In genomic region chr5:124583469-124584350, GRCh38 we compare ENCODE assay signal across 9 cellular contexts.
DNase-seq lines count a peak whose midpoint lies in the region; ATAC-seq, FAIRE-seq and TF ChIP-seq lines count a peak whose summit lies in the region.
"Had no signal": no experiment of that assay in that cellular context is flagged by ENCODE, and none has a peak within 500 bp of the region (broad histone marks: within the 10 kb centered on the region; RNA-seq: fewer than 3 reads in every experiment).

No MANE protein-coding gene starts in this region.

- no peaks in the 10 kb centered on the region for H3K27me3 Mint-ChIP-seq in activated naive CD4-positive, alpha-beta T cell treated with anti-CD3 and anti-CD28 coated beads, Interleukin-2, amount 10 ng/mL, durations not matched to agents 7 days and 5 days
- peaks cover 0 to under 1% (median 0%) of the 10 kb centered on the region in 5 donors for H3K27me3 Mint-ChIP-seq in naive thymus-derived CD4-positive, alpha-beta T cell

- in situ Hi-C loops in GM13977 (cut with MboI; ENCODE audit: low pct_unique_long_range_greater_than_20kb, low sequenced_read_pairs, unreplicated experiment) = no loop called here

- H3K4me3 ChIP-seq in A549 = no peak overlapping the region
- H3K4me3 ChIP-seq in naive thymus-derived CD4-positive, alpha-beta T cell (ENCODE audit: low read length) = no peak overlapping the region
- H3K4me3 ChIP-seq: HAP-1 had no signal

- no peaks in the 10 kb centered on the region for H3K36me3 ChIP-seq in naive thymus-derived CD4-positive, alpha-beta T cell (ENCODE audit: control insufficient read depth in 2 of 3, insufficient read depth in 3 of 3, low read length in 3 of 3)
- H3K36me3 ChIP-seq: HAP-1 had no signal

- H3K27me3 ChIP-seq in naive thymus-derived CD4-positive, alpha-beta T cell (ENCODE audit: control insufficient read depth in 2 of 2, insufficient read depth in 2 of 2, low read length in 2 of 2) = no peaks in the 10 kb centered on the region

- H3K4me3 Mint-ChIP-seq in activated naive CD4-positive, alpha-beta T cell treated with anti-CD3 and anti-CD28 coated beads, Interleukin-2, amount 10 ng/mL, durations not matched to agents 7 days and 5 days = no peak overlapping the region
- H3K4me3 Mint-ChIP-seq in naive thymus-derived CD4-positive, alpha-beta T cell = peak overlapping the region in 5 of 10 donors; percentile 2 to 37 (median 15)

- H3K4me1 Mint-ChIP-seq in activated naive CD4-positive, alpha-beta T cell treated with anti-CD3 and anti-CD28 coated beads, Interleukin-2, amount 10 ng/mL, durations not matched to agents 7 days and 5 days = peaks cover 19% of the 10 kb centered on the region
- peaks cover 5 to 14% (median 10%) of the 10 kb centered on the region in 7 donors for H3K4me1 Mint-ChIP-seq in naive thymus-derived CD4-positive, alpha-beta T cell

- ATAC-seq in A549 (peak; percentile 88 to 93), HG02623 (IDR thresholded peaks at IDR 0.05; ENCODE audit: unreplicated experiment) (peak; percentile 99), Right ventricle myocardium inferior (no peak)
- peak; percentile 80 for ATAC-seq in naive thymus-derived CD4-positive, alpha-beta T cell

- TF ChIP-seq EP300 in A549 (IDR thresholded peaks at IDR 0.05) = no peak

- peak overlapping the region; percentile 37 for H3K27ac Mint-ChIP-seq in activated naive CD4-positive, alpha-beta T cell treated with anti-CD3 and anti-CD28 coated beads, Interleukin-2, amount 10 ng/mL, durations not matched to agents 7 days and 5 days
- no peak overlapping the region for H3K27ac Mint-ChIP-seq in naive thymus-derived CD4-positive, alpha-beta T cell

- TF ChIP-seq CTCF in A549 (IDR thresholded peaks at IDR 0.05) = no peak
- TF ChIP-seq CTCF in GM13977 (IDR thresholded peaks at IDR 0.05; ENCODE audit: extremely low read depth, insufficient read depth, missing control alignments) = no peak

- H3K9me3 ChIP-seq in A549 = no peaks in the 10 kb centered on the region
- no peaks in the 10 kb centered on the region for H3K9me3 ChIP-seq in naive thymus-derived CD4-positive, alpha-beta T cell (ENCODE audit: control insufficient read depth in 2 of 3, low read length in 3 of 3)
- H3K9me3 ChIP-seq: HAP-1 had no signal

- POLR2A ChIA-PET in A549 (lab: Yijun Ruan, JAX) = interaction anchor here (0.8 kb wide), 1 partner anchor 16 kb away, joined by 3 read pairs; no protein-coding TSS in a partner anchor
- POLR2A ChIA-PET in naive thymus-derived CD4-positive, alpha-beta T cell (lab: Charles Lee) = no interaction called here

- peak overlapping the region; percentile 31 to 32; a peak in 3 of 6 replicates for H3K27ac ChIP-seq in A549
- no peak overlapping the region for H3K27ac ChIP-seq in naive thymus-derived CD4-positive, alpha-beta T cell (ENCODE audit: low read depth, low read length)

- no peak for TF ChIP-seq RAD21 in A549 (conservative IDR thresholded peaks at IDR 0.05 in 1 of 2, IDR thresholded peaks at IDR 0.05 in 1 of 2)

- DNase-seq in A549 (ENCODE audit: low read depth in 1 of 2, low spot score in 1 of 2) (peak; percentile 56 to 64), GM13977 (ENCODE audit: low spot score) (peak; percentile 82), NAMALWA (ENCODE audit: low spot score) (peak; percentile 86), Right ventricle myocardium inferior (ENCODE audit: missing footprints) (no peak), middle frontal gyrus (ENCODE audit: extremely low spot score, low spot score) (no peak)
- DNase-seq in activated naive CD4-positive, alpha-beta T cell treated with anti-CD3 and anti-CD28 coated beads, Interleukin-2, amount 10 ng/mL, durations not matched to agents 7 days and 5 days = peak; percentile 24
- peak in 1 of 9 donors; percentile 8 for DNase-seq in naive thymus-derived CD4-positive, alpha-beta T cell

- CTCF ChIA-PET in A549 (lab: Yijun Ruan, JAX) = interaction anchor here (0.9 to 2.6 kb wide), 2 partner anchors 10 to 29 kb away, joined by 3 to 8 read pairs; no protein-coding TSS in a partner anchor
- CTCF ChIA-PET in activated naive CD4-positive, alpha-beta T cell treated with anti-CD3 and anti-CD28 coated beads, Interleukin-2, amount 10 ng/mL, durations not matched to agents 7 days and 5 days (lab: Charles Lee) = no interaction called here
- CTCF ChIA-PET in naive thymus-derived CD4-positive, alpha-beta T cell (lab: Charles Lee) = no interaction called here

- FAIRE-seq in A549 (lab: Jason Lieb, UNC) = peak; percentile 77

- H3K36me3 Mint-ChIP-seq in activated naive CD4-positive, alpha-beta T cell treated with anti-CD3 and anti-CD28 coated beads, Interleukin-2, amount 10 ng/mL, durations not matched to agents 7 days and 5 days = no peaks in the 10 kb centered on the region
- H3K36me3 Mint-ChIP-seq in naive thymus-derived CD4-positive, alpha-beta T cell = no peaks in the 10 kb centered on the region

- WGBS in A549 (ENCODE audit: missing lambda C conversion rate) = 54% methylated on average over 7 of the region's 7 CpGs

- intact Hi-C loops in naive thymus-derived CD4-positive, alpha-beta T cell (cut with micrococcal nuclease) = loop anchor here in 1 of 2 donors (5.0 kb wide), 1 partner anchor 69 kb away; no protein-coding TSS in a partner anchor
- intact Hi-C loops in Right ventricle myocardium inferior (cut with DNase I) = no loop called here

- H3K4me1 ChIP-seq in A549 = peaks cover 23% of the 10 kb centered on the region
- no peaks in the 10 kb centered on the region for H3K4me1 ChIP-seq in naive thymus-derived CD4-positive, alpha-beta T cell (ENCODE audit: control insufficient read depth in 2 of 2, insufficient read depth in 2 of 2, low read length in 2 of 2)

- H3K4me2 ChIP-seq in A549 = peak overlapping the region; percentile 47

- H3K9me3 Mint-ChIP-seq in activated naive CD4-positive, alpha-beta T cell treated with anti-CD3 and anti-CD28 coated beads, Interleukin-2, amount 10 ng/mL, durations not matched to agents 7 days and 5 days = peaks cover 7% of the 10 kb centered on the region
- peaks cover 0 to 8% (median 0%) of the 10 kb centered on the region in 11 donors for H3K9me3 Mint-ChIP-seq in naive thymus-derived CD4-positive, alpha-beta T cell

- no peak for TF ChIP-seq POLR2A in A549 (IDR thresholded peaks at IDR 0.05; ENCODE audit: low read length)

TF ChIP-seq in A549, 52 proteins besides CTCF, POLR2A, EP300 and RAD21:
- TF ChIP-seq FOSL2 (IDR thresholded peaks at IDR 0.05) = peak; percentile 53; the same call in 1 of the 2 replicates
- peak; percentile 83 for TF ChIP-seq FOSL2 (CRISPR knock-in tag; IDR thresholded peaks at IDR 0.05)
- TF ChIP-seq SMC3 (IDR thresholded peaks at IDR 0.05) = no peak
- TF ChIP-seq PBX3 (IDR thresholded peaks at IDR 0.05) = no peak
- TF ChIP-seq RNF2 (IDR thresholded peaks at IDR 0.05; ENCODE audit: borderline replicate concordance, low read depth) = no peak
- TF ChIP-seq ZNF302 (CRISPR knock-in tag; IDR thresholded peaks at IDR 0.05) = no peak
- TF ChIP-seq ZFP36 (IDR thresholded peaks at IDR 0.05; ENCODE audit: borderline replicate concordance, partially characterized antibody) = no peak
- no peak for TF ChIP-seq KDM1A (IDR thresholded peaks at IDR 0.05; ENCODE audit: low read depth)
- TF ChIP-seq CHD4 (IDR thresholded peaks at IDR 0.05; ENCODE audit: borderline replicate concordance) = no peak
- TF ChIP-seq RFX5 (IDR thresholded peaks at IDR 0.05) = no peak
- peak; percentile 30; the same call in 1 of the 2 replicates for TF ChIP-seq JUNB (IDR thresholded peaks at IDR 0.05)
- TF ChIP-seq NFE2L2 (conservative IDR thresholded peaks at IDR 0.05; ENCODE audit: low read length) = no peak
- no peak for TF ChIP-seq KDM5A (IDR thresholded peaks at IDR 0.05)
- TF ChIP-seq CHD2 (IDR thresholded peaks at IDR 0.05; ENCODE audit: low read length, partially characterized antibody) = no peak
- no peak for TF ChIP-seq HEYL (CRISPR knock-in tag; IDR thresholded peaks at IDR 0.05)
- no peak for TF ChIP-seq POLR2AphosphoS2 (conservative IDR thresholded peaks at IDR 0.05; ENCODE audit: low read length)
- no peak for TF ChIP-seq HMGXB4 (CRISPR knock-in tag; IDR thresholded peaks at IDR 0.05; ENCODE audit: borderline replicate concordance)
- TF ChIP-seq NR3C1 (IDR thresholded peaks at IDR 0.05) = no peak
- TF ChIP-seq HOXB13 (CRISPR knock-in tag; IDR thresholded peaks at IDR 0.05; ENCODE audit: low read depth) = no peak
- TF ChIP-seq HDAC2 (IDR thresholded peaks at IDR 0.05) = no peak
- peak; percentile 74 for TF ChIP-seq MAFK (IDR thresholded peaks at IDR 0.05; ENCODE audit: partially characterized antibody)

Comparison
In these comparisons a context has a peak if more than half of its experiments do, and no peak if none do; other contexts are left out.
1. DNase-seq: peak in A549 (2 of 2), GM13977 (single experiment), NAMALWA (single experiment) and activated naive CD4-positive, alpha-beta T cell treated with anti-CD3 and anti-CD28 coated beads, Interleukin-2, amount 10 ng/mL, durations not matched to agents 7 days and 5 days (single experiment); none in Right ventricle myocardium inferior (single experiment) and middle frontal gyrus (single experiment).